In the genomic region with DNA sequence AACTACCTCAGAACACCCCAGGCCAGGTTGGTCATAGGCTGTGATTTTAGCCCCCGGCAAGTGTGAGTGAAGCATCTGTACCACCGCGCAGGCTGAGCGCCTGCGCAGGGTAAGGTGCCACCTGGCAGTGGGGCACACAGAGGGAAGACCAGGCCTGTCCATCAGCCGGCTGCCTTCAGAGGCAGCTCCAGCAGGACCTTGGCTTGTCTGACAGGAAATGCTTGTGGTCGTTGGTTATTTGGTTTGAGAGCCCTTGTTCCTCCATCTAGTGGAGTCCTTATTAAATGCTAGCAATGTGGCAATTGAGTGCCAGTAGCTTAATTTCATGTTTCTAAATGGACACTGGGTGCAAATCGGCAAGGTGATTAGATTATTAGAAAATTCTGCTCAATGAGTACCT, we compare ENCODE assay signal across 10 cellular contexts. TPM values are rescaled to one million over a fixed set of nuclear protein-coding genes. Genes with fewer than 3 reads are reported as not detected.
A peak's percentile ranks its signal among the peaks of the same experiment; 100 is the strongest.
DNase-seq lines count a peak whose midpoint lies in the region; ATAC-seq, FAIRE-seq and TF ChIP-seq lines count a peak whose summit lies in the region.
"Had no signal": no experiment of that assay in that cellular context is flagged by ENCODE, and none has a peak within 500 bp of the region (broad histone marks: within the 10 kb centered on the region; RNA-seq: fewer than 3 reads in every experiment).

No MANE protein-coding gene starts in this region.

- ATAC-seq in HG02884 (IDR thresholded peaks at IDR 0.05; ENCODE audit: unreplicated experiment) (no peak), GM21515 (IDR thresholded peaks at IDR 0.05; ENCODE audit: unreplicated experiment) (no peak)
- ATAC-seq: K562 had no signal

- H3K4me1 ChIP-seq in astrocyte (ENCODE audit: insufficient read depth, low read length) (peaks cover 18% of the 10 kb centered on the region), osteoblast (ENCODE audit: insufficient read depth, low read length) (peaks cover 31% of the 10 kb centered on the region)

- H3K27me3 Mint-ChIP-seq in astrocyte (ENCODE audit: low read depth, unreplicated experiment): no peaks in the 10 kb centered on the region

- H3K27me3 ChIP-seq in astrocyte (ENCODE audit: insufficient read depth, low read length): no peaks in the 10 kb centered on the region
- no peaks in the 10 kb centered on the region for H3K27me3 ChIP-seq in osteoblast (ENCODE audit: insufficient read depth, low read length)

- H3K4me2 ChIP-seq in astrocyte (ENCODE audit: low read length) (peak overlapping the region; percentile 17), osteoblast (ENCODE audit: insufficient read depth, low read length) (peak overlapping the region; percentile 37)

- H3K9me3 ChIP-seq in astrocyte (ENCODE audit: insufficient read depth, low read depth, low read length) (no peaks in the 10 kb centered on the region), osteoblast (ENCODE audit: low read depth, low read length) (no peaks in the 10 kb centered on the region)

- H3K27ac ChIP-seq in astrocyte (ENCODE audit: low read depth, low read length) (no peak overlapping the region), osteoblast (ENCODE audit: low read depth, low read length) (peak overlapping the region; percentile 30)

- H3K9me3 Mint-ChIP-seq in astrocyte (ENCODE audit: unreplicated experiment): no peaks in the 10 kb centered on the region

- H3K27ac Mint-ChIP-seq in astrocyte (ENCODE audit: unreplicated experiment): peak overlapping the region; percentile 58

- H3K36me3 ChIP-seq in astrocyte (ENCODE audit: insufficient read depth, low read length) (peaks cover 19% of the 10 kb centered on the region), osteoblast (ENCODE audit: insufficient read depth, low read length) (peaks cover 20% of the 10 kb centered on the region)

- no peak for DNase-seq in GM12891 (ENCODE audit: insufficient read length, low spot score)
- DNase-seq in HTR-8/SVneo (ENCODE audit: insufficient read length, low spot score): peak; percentile 71
- peak; percentile 65 for DNase-seq in astrocyte (ENCODE audit: low read depth)
- DNase-seq in osteoblast (ENCODE audit: insufficient read length, low spot score, missing footprints): peak; percentile 96
- DNase-seq in NCI-H1105 (lab: John Stamatoyannopoulos, UW): no peak
- DNase-seq in effector CD4-positive, alpha-beta T cell: no peak

- H3K4me1 Mint-ChIP-seq in astrocyte (ENCODE audit: low read depth, unreplicated experiment): peaks cover 55% of the 10 kb centered on the region

- no peak for TF ChIP-seq POLR2A in GM12891 (IDR thresholded peaks at IDR 0.05; ENCODE audit: low read depth, low read length)

- H2AFZ ChIP-seq in astrocyte (ENCODE audit: low read depth, low read length) (no peak overlapping the region), osteoblast (ENCODE audit: low read length) (no peak overlapping the region)

- TF ChIP-seq CTCF in astrocyte (IDR thresholded peaks at IDR 0.05; ENCODE audit: insufficient read depth, low read depth, low read length) (peak; percentile 31), osteoblast (IDR thresholded peaks at IDR 0.05; ENCODE audit: extremely low read depth, low read depth, low read length) (peak; percentile 43)

- H3K4me3 ChIP-seq in astrocyte (ENCODE audit: insufficient read depth, low read depth, low read length) (no peak overlapping the region), osteoblast (ENCODE audit: insufficient read depth, low read length) (no peak overlapping the region)
- H3K4me3 ChIP-seq: K562 had no signal

- peak overlapping the region; percentile 17 for H3K9ac ChIP-seq in astrocyte (ENCODE audit: low read length)

- FAIRE-seq in GM12891 (lab: Jason Lieb, UNC): peak; percentile 16
- no peak for FAIRE-seq in HTR-8/SVneo (lab: Jason Lieb, UNC)
- no peak for FAIRE-seq in astrocyte (lab: Jason Lieb, UNC)
- FAIRE-seq: frontal cortex, K562 had no signal

- H3K36me3 Mint-ChIP-seq in astrocyte (ENCODE audit: low read depth, unreplicated experiment): peaks cover 8% of the 10 kb centered on the region

- peaks cover 88% of the 10 kb centered on the region for H3K79me2 ChIP-seq in astrocyte (ENCODE audit: insufficient read depth, low read length)
- H3K79me2 ChIP-seq in osteoblast (ENCODE audit: insufficient read depth, low read length): peaks cover 89% of the 10 kb centered on the region

- H4K20me1 ChIP-seq in astrocyte (ENCODE audit: insufficient read depth, low read length) (peaks cover 86% of the 10 kb centered on the region), osteoblast (ENCODE audit: insufficient read depth, low read length) (peaks cover 72% of the 10 kb centered on the region)

- no peak overlapping the region for H3K4me3 Mint-ChIP-seq in astrocyte (ENCODE audit: unreplicated experiment)

TF ChIP-seq in GM12891, 5 proteins besides CTCF, POLR2A, EP300 and RAD21:
- TF ChIP-seq SPI1 (IDR thresholded peaks at IDR 0.05; ENCODE audit: low read depth, low read length): no peak
- TF ChIP-seq TAF1 (IDR thresholded peaks at IDR 0.05; ENCODE audit: low read depth, low read length): 0 out of 2 replicates have a peak, but pooled peaks have one; percentile 22

RNA-seq across cellular contexts. Expression of gene SLC25A29, which starts 27.5 kb away (rescaled TPM):
- polyA plus RNA-seq in GM12891 (2012; ENCODE audit: low read depth, missing spikeins): 3.8 TPM
- total RNA-seq in astrocyte (24.3 and 30.2 TPM in 2 replicates), osteoblast (11.8 and 19.9 TPM in 2 replicates)

RNA-seq across cellular contexts. Expression of gene YY1, which starts 39.8 kb away (rescaled TPM):
- polyA plus RNA-seq in GM12891 (2012; ENCODE audit: low read depth, missing spikeins): 36.2 TPM
- total RNA-seq in astrocyte (84.5 and 87.5 TPM in 2 replicates), osteoblast (45.2 and 47.1 TPM in 2 replicates)

RNA-seq across cellular contexts. Expression of gene SLC25A47, which starts 44.4 kb away (rescaled TPM):
- polyA plus RNA-seq in GM12891 (2012; ENCODE audit: low read depth, missing spikeins): not detected
- total RNA-seq in astrocyte (not detected in 2 replicates), osteoblast (not detected in 2 replicates)
- total RNA-seq: frontal cortex had no signal
- polyA plus RNA-seq: K562 had no signal

Comparison
In these comparisons a context has a peak if more than half of its experiments do, and no peak if none do; other contexts are left out.
1. DNase-seq: peak in HTR-8/SVneo (single experiment), astrocyte (single experiment) and osteoblast (single experiment); none in GM12891 (single experiment), NCI-H1105 (single experiment) and effector CD4-positive, alpha-beta T cell (single experiment).